Comparison of ENCODE assay signal across 20 cellular contexts in genomic region chr1:168161459-168161858, GRCh38. TPM values are rescaled to one million over a fixed set of nuclear protein-coding genes. Genes with fewer than 3 reads are reported as not detected.
A peak's percentile ranks its signal among the peaks of the same experiment; 100 is the strongest.
DNase-seq lines count a peak whose midpoint lies in the region; TF ChIP-seq lines count a peak whose summit lies in the region.
"Had no signal": no experiment of that assay in that cellular context is flagged by ENCODE, and none has a peak within 500 bp of the region (broad histone marks: within the 10 kb centered on the region; RNA-seq: fewer than 3 reads in every experiment).

No MANE protein-coding gene starts in this region.

- intact Hi-C loops in esophagus muscularis mucosa (cut with DNase I) = no loop called here

- H3K9me3 ChIP-seq in esophagus muscularis mucosa = peaks cover 0 to 11% (median 4%) of the 10 kb centered on the region in 4 donors

- H3K27ac ChIP-seq in esophagus muscularis mucosa (replicated peaks in 1 of 4) = no peak overlapping the region
- H3K27ac ChIP-seq: heart right ventricle, left lung, transverse colon had no signal

- peaks cover 0 to 4% (median 0%) of the 10 kb centered on the region in 4 donors for H3K4me1 ChIP-seq in esophagus muscularis mucosa
- H3K4me1 ChIP-seq: heart right ventricle, left lung, transverse colon had no signal

- no peaks in the 10 kb centered on the region for H3K36me3 ChIP-seq in esophagus muscularis mucosa
- H3K36me3 ChIP-seq: heart right ventricle, left lung, transverse colon had no signal

- peaks cover 34% of the 10 kb centered on the region for H3K9me3 Mint-ChIP-seq in progenitor cell of endocrine pancreas (ENCODE audit: low read depth)

- peaks cover 4% of the 10 kb centered on the region for H3K36me3 Mint-ChIP-seq in progenitor cell of endocrine pancreas (ENCODE audit: insufficient read depth)

- H3K27ac Mint-ChIP-seq in progenitor cell of endocrine pancreas = no peak overlapping the region
- H3K27ac Mint-ChIP-seq: activated naive CD4-positive, alpha-beta T cell treated with anti-CD3 and anti-CD28 coated beads, Interleukin-2, amount 10 ng/mL, durations not matched to agents 7 days and 5 days; naive thymus-derived CD4-positive, alpha-beta T cell had no signal

- DNase-seq in NCI-H1417 (lab: John Stamatoyannopoulos, UW) (peak in 2 of 3 experiments; percentile 26 to 76), NCI-H1417 treated with DMSO at 0.1 percent for 48 hours (lab: John Stamatoyannopoulos, UW) (no peak), EH (ENCODE audit: low read depth) (peak; percentile 25), NCI-H748 (lab: John Stamatoyannopoulos, UW; ENCODE audit: unreplicated experiment) (peak; percentile 71), esophagus muscularis mucosa (ENCODE audit: extremely low spot score) (peak; percentile 37), NCI-H526 treated with DMSO at 0.1 percent for 48 hours (lab: John Stamatoyannopoulos, UW) (no peak), progenitor cell of endocrine pancreas (ENCODE audit: low spot score, unreplicated experiment) (no peak)
- DNase-seq in activated naive CD4-positive, alpha-beta T cell treated with anti-CD3 and anti-CD28 coated beads, Interleukin-2, amount 50 U/mL, for 16 hours = no peak
- DNase-seq: activated naive CD4-positive, alpha-beta T cell treated with anti-CD3 and anti-CD28 coated beads, Interleukin-2, amount 10 ng/mL, durations not matched to agents 7 days and 5 days; activated T-cell treated with anti-CD3 and anti-CD28 coated beads, Interleukin-2, amount 50 U/mL, for 4 hours; GOT3; heart right ventricle; left lung; naive thymus-derived CD4-positive, alpha-beta T cell; NCI-H187; right cardiac atrium; stimulated activated CD4-positive, alpha-beta T cell treated with anti-CD3 and anti-CD28 coated beads, Interleukin-12 subunit alpha, Interleukin-12 subunit beta, amount 100 ng/mL, for 4 hours; stimulated activated CD4-positive, alpha-beta T cell treated with anti-CD3 and anti-CD28 coated beads, Interleukin-4, amount 100 ng/mL, for 4 hours; stimulated activated naive CD8-positive, alpha-beta T cell treated with anti-CD3 and anti-CD28 coated beads, Interleukin-15, Interleukin-2, amounts not matched to agents 100 U/mL and 50 U/mL, for 24 hours; transverse colon had no signal

- no peak for TF ChIP-seq CTCF in esophagus muscularis mucosa (IDR thresholded peaks at IDR 0.05)
- TF ChIP-seq CTCF in progenitor cell of endocrine pancreas (IDR thresholded peaks at IDR 0.05; ENCODE audit: unreplicated experiment) = no peak

- H3K27me3 ChIP-seq in esophagus muscularis mucosa = no peaks in the 10 kb centered on the region
- H3K27me3 ChIP-seq: heart right ventricle, left lung, transverse colon had no signal

- TF ChIP-seq POLR2A in esophagus muscularis mucosa (IDR thresholded peaks at IDR 0.05; ENCODE audit: low read depth) = no peak

- H3K4me3 ChIP-seq in esophagus muscularis mucosa = no peak overlapping the region
- H3K4me3 ChIP-seq: heart right ventricle, left lung, transverse colon had no signal

- H3K4me3 Mint-ChIP-seq in progenitor cell of endocrine pancreas (ENCODE audit: low read depth) = no peak overlapping the region
- H3K4me3 Mint-ChIP-seq: activated naive CD4-positive, alpha-beta T cell treated with anti-CD3 and anti-CD28 coated beads, Interleukin-2, amount 10 ng/mL, durations not matched to agents 7 days and 5 days; activated T-cell treated with anti-CD3 and anti-CD28 coated beads, Interleukin-2, amount 50 U/mL, for 4 hours; naive thymus-derived CD4-positive, alpha-beta T cell had no signal

- 86% methylated on average over 1 of the region's 2 CpGs for WGBS in esophagus muscularis mucosa

- TF ChIP-seq EP300 in esophagus muscularis mucosa (IDR thresholded peaks at IDR 0.05) = no peak

- H3K27me3 Mint-ChIP-seq in progenitor cell of endocrine pancreas = no peaks in the 10 kb centered on the region

- no peaks in the 10 kb centered on the region for H3K4me1 Mint-ChIP-seq in progenitor cell of endocrine pancreas (ENCODE audit: low read depth)
- H3K4me1 Mint-ChIP-seq: activated naive CD4-positive, alpha-beta T cell treated with anti-CD3 and anti-CD28 coated beads, Interleukin-2, amount 10 ng/mL, durations not matched to agents 7 days and 5 days had no signal

RNA-seq across cellular contexts. Expression of gene TIPRL, which starts 17.3 kb away (rescaled TPM):
- 10 to 100 TPM; 19.0 to 25.7 (median 23.5) TPM for total RNA-seq in esophagus muscularis mucosa
- total RNA-seq in progenitor cell of endocrine pancreas = 27.4 and 29.4 TPM in 2 replicates

RNA-seq across cellular contexts. Expression of gene GPR161, which starts 24.7 kb away (rescaled TPM):
- total RNA-seq in esophagus muscularis mucosa (10 to 100 TPM; 19.5 to 46.7 (median 22.9) TPM), progenitor cell of endocrine pancreas (57.7 and 58.5 TPM in 2 replicates)

Comparison
In these comparisons a context has a peak if more than half of its experiments do, and no peak if none do; other contexts are left out.
1. DNase-seq: peak in NCI-H1417 (2 of 3), EH (single experiment), NCI-H748 (single experiment) and esophagus muscularis mucosa (single experiment); none in NCI-H1417 treated with DMSO at 0.1 percent for 48 hours (single experiment), activated naive CD4-positive, alpha-beta T cell treated with anti-CD3 and anti-CD28 coated beads, Interleukin-2, amount 50 U/mL, for 16 hours (single experiment), NCI-H526 treated with DMSO at 0.1 percent for 48 hours (single experiment) and progenitor cell of endocrine pancreas (single experiment).